12 cellular contexts compared by ENCODE assay signal in the genomic region with DNA sequence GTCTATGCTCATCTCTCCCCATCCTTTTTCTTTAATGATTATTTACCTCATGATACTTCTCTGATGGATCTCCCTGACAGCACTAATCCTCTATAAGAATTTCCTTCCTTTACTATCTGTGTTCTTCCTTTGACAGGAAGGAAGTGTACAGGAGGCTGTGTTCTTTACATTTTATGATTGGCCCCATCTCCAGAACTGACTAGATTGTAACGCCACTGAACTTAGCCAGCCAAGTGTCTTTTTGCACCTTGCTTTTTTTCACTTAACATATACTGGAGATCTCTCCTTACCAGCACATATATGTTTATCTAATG.
"Had no signal": no experiment of that assay in that cellular context is flagged by ENCODE, and none has a peak within 500 bp of the region (broad histone marks: within the 10 kb centered on the region; RNA-seq: fewer than 3 reads in every experiment).

No MANE protein-coding gene starts in this region.

- ATAC-seq: esophagus mucosa, heart left ventricle, left lobe of liver had no signal

- H3K4me3 ChIP-seq: heart left ventricle, sigmoid colon, skin epidermis had no signal

- H3K36me3 ChIP-seq: heart left ventricle, neutrophil, sigmoid colon had no signal

- H3K9me3 ChIP-seq: heart left ventricle, neutrophil, sigmoid colon had no signal

- DNase-seq: effector memory CD4-positive, alpha-beta T cell; heart left ventricle; hypothalamus; mammary epithelial cell; posterior cingulate gyrus; sigmoid colon; stimulated activated CD4-positive, alpha-beta T cell treated with anti-CD3 and anti-CD28 coated beads, Interleukin-12 subunit alpha, Interleukin-12 subunit beta, amount 100 ng/mL, for 4 hours; stimulated activated naive CD4-positive, alpha-beta T cell had no signal

- H3K27me3 ChIP-seq: sigmoid colon had no signal

- H3K27ac ChIP-seq: heart left ventricle, neutrophil, sigmoid colon had no signal
